ENCODE assay signal across 1 cellular context in the genomic region with DNA sequence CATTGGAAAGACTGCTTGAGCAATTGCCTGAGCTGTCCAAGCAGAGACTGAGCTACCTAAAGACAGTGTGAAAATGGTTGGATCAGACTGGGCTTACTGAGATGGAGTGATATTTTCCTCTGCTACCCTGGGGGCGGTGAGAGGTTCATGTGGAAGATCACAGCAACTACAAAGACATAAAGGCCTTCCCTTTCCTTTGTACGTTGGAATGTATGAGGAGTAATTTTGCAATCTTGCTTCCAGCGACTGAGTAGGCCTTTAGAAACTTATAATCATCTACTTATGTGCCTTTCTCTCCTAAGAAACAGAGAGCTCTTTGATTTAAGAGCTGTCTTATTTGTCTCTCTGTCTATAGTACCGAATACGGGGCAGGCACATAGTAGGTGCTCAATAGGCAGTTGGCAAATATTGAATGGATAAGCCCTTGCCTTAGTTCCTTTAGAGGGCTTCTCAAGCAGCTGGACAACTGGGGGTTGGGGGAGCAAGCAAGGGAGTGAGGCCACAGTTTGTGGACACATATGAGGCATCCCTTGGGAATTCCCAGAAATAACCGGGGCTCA.
TF ChIP-seq lines count a peak whose summit lies in the region.

No MANE protein-coding gene starts in this region.

TF ChIP-seq in K562, 482 proteins besides CTCF, POLR2A, EP300 and RAD21:
- TF ChIP-seq ZKSCAN1 (IDR thresholded peaks at IDR 0.05; ENCODE audit: low read depth, low read length) (0 out of 2 replicates have a peak, but pooled peaks have one; percentile 41), ZFP36 (IDR thresholded peaks at IDR 0.05; ENCODE audit: low read depth, low read length, partially characterized antibody) (no peak), UBTF (IDR thresholded peaks at IDR 0.05; ENCODE audit: borderline replicate concordance in 1 of 2, low read depth in 2 of 2, low read length in 2 of 2) (no peak), PHF20 (IDR thresholded peaks at IDR 0.05; ENCODE audit: partially characterized antibody) (no peak)
